ENCODE assay signal across 28 cellular contexts in genomic region chrX:100696699-100697351, GRCh38. TPM values are rescaled to one million over a fixed set of nuclear protein-coding genes. Genes with fewer than 3 reads are reported as not detected.
DNase-seq lines count a peak whose midpoint lies in the region; ATAC-seq, FAIRE-seq and TF ChIP-seq lines count a peak whose summit lies in the region.
"Had no signal": no experiment of that assay in that cellular context is flagged by ENCODE, and none has a peak within 500 bp of the region (broad histone marks: within the 10 kb centered on the region; RNA-seq: fewer than 3 reads in every experiment).

No MANE protein-coding gene starts in this region.

- TF ChIP-seq POLR2A in GM12891 (IDR thresholded peaks at IDR 0.05; ENCODE audit: low read depth, low read length) = no peak

- TF ChIP-seq CTCF in D721Med (IDR thresholded peaks at IDR 0.05; ENCODE audit: insufficient read depth, missing control alignments) = no peak
- TF ChIP-seq CTCF in WERI-Rb-1 (IDR thresholded peaks at IDR 0.05; ENCODE audit: low read depth, low read length) = no peak
- no peak for TF ChIP-seq CTCF in foreskin keratinocyte (conservative IDR thresholded peaks at IDR 0.05)

- 0 out of 2 replicates have a peak overlapping the region, but pooled peaks have one; percentile 19 for H3K4me3 ChIP-seq in WERI-Rb-1 (ENCODE audit: low read depth, low read length)
- H3K4me3 ChIP-seq: GM23338, HAP-1 had no signal

- peaks cover 4% of the 10 kb centered on the region for H3K27me3 ChIP-seq in WERI-Rb-1 (ENCODE audit: insufficient read depth, low read depth, severe bottlenecking)
- H3K27me3 ChIP-seq in foreskin keratinocyte = no peaks in the 10 kb centered on the region

- no peak for DNase-seq in D721Med (ENCODE audit: insufficient read length, low spot score)
- DNase-seq in GM12891 (ENCODE audit: insufficient read length, low spot score) = no peak
- peak; percentile 46 for DNase-seq in WERI-Rb-1
- DNase-seq in RKO (ENCODE audit: low spot score) = no peak
- DNase-seq in foreskin keratinocyte = no peak
- DNase-seq: C1 segment of cervical spinal cord; Caco-2; CD4-positive, alpha-beta memory T cell; DMS 273 treated with DMSO at 0.1 percent for 48 hours; DMS79; EL; GDM1; HFFc6; NCI-H1092 treated with DMSO at 0.1 percent for 48 hours; NCI-H1436; NCI-H187; NCI-H2171 treated with DMSO at 0.1 percent for 48 hours; NCI-H345; NCI-H510A treated with DMSO at 0.1 percent for 48 hours; NCI-H774; OCI-M1; SK-N-SH; SW 1271 had no signal

- ATAC-seq in HG02885 (IDR thresholded peaks at IDR 0.05; ENCODE audit: poor library complexity, unreplicated experiment) (peak; percentile 41), foreskin keratinocyte (no peak), HG03159 (IDR thresholded peaks at IDR 0.05; ENCODE audit: unreplicated experiment) (no peak)
- ATAC-seq: GM23338 had no signal

- H3K9me3 ChIP-seq in WERI-Rb-1 (ENCODE audit: severe bottlenecking) = no peaks in the 10 kb centered on the region
- H3K9me3 ChIP-seq: Caco-2, HAP-1, SK-N-SH had no signal

- H3K36me3 ChIP-seq in WERI-Rb-1 = peaks cover 31% of the 10 kb centered on the region

- H3K4me1 ChIP-seq in foreskin keratinocyte = no peaks in the 10 kb centered on the region

- FAIRE-seq in D721Med (lab: Jason Lieb, UNC) = peak; percentile 95
- FAIRE-seq in GM12891 (lab: Jason Lieb, UNC) = peak; percentile 85
- FAIRE-seq: RCC 7860 had no signal

- H3K27ac ChIP-seq in WERI-Rb-1 (peak overlapping the region; percentile 84), foreskin keratinocyte (no peak overlapping the region)

TF ChIP-seq in GM12891, 5 proteins besides CTCF, POLR2A, EP300 and RAD21:
- TF ChIP-seq POLR2AphosphoS5 (IDR thresholded peaks at IDR 0.05; ENCODE audit: low read depth, low read length) (no peak), SPI1 (IDR thresholded peaks at IDR 0.05; ENCODE audit: low read depth, low read length) (no peak), POU2F2 (IDR thresholded peaks at IDR 0.05; ENCODE audit: low read depth, low read length) (no peak), PAX5 (IDR thresholded peaks at IDR 0.05; ENCODE audit: insufficient read depth, low read length, severe bottlenecking) (no peak), TAF1 (IDR thresholded peaks at IDR 0.05; ENCODE audit: low read depth, low read length) (no peak)

RNA-seq across cellular contexts. Expression of gene SYTL4, which starts 35.1 kb away (rescaled TPM):
- 3.7 TPM for polyA plus RNA-seq in GM12891 (2012; ENCODE audit: low read depth, missing spikeins)
- 2.4 and 3.7 TPM in 2 replicates for total RNA-seq in foreskin keratinocyte
- polyA plus RNA-seq in foreskin keratinocyte = 0.88 and 1.1 TPM in 2 replicates
- total RNA-seq: CD4-positive, alpha-beta memory T cell had no signal
- polyA plus RNA-seq: CD4-positive, alpha-beta memory T cell; GM23338 had no signal

RNA-seq across cellular contexts. Expression of gene SRPX2, which starts 52.8 kb away (rescaled TPM):
- polyA plus RNA-seq in GM12891 (2012; ENCODE audit: low read depth, missing spikeins) = 0.03 TPM
- total RNA-seq in foreskin keratinocyte = 0.31 and 0.49 TPM in 2 replicates
- polyA plus RNA-seq in foreskin keratinocyte = 0.36 and 0.76 TPM in 2 replicates
- total RNA-seq: CD4-positive, alpha-beta memory T cell; GM23338 had no signal
- polyA plus RNA-seq: CD4-positive, alpha-beta memory T cell; GM23338 had no signal
